In the genomic region with DNA sequence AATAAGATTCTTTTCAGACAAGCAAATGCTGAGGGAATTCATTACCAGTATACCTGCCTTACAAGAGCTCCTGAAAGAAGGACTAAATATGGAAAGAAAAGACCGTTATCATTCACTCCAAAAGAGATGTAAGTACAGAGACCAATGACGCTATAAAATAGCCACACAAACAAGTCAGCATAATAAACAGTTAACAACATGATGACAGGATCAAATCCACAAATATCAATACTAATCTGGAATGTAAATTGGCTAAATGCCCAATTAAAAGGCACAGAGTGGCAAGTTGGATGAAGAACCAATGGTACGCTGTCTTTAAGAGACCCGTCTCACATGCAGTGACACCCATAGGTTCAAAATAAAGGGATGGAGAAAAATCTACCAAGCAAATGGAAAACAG, we compare ENCODE assay signal across 24 cellular contexts.
"Had no signal": no experiment of that assay in that cellular context is flagged by ENCODE, and none has a peak within 500 bp of the region (broad histone marks: within the 10 kb centered on the region; RNA-seq: fewer than 3 reads in every experiment).

No MANE protein-coding gene starts in this region.

- DNase-seq: stimulated activated CD4-positive, alpha-beta T cell treated with anti-CD3 and anti-CD28 coated beads, Interleukin-2, amount 100 ng/mL, for 48 hours; stimulated activated CD4-positive, alpha-beta T cell treated with anti-CD3 and anti-CD28 coated beads, Interleukin-4, amount 100 ng/mL, for 1 hour; stimulated activated CD4-positive, alpha-beta T cell treated with anti-CD3 and anti-CD28 coated beads, Interleukin-4, amount 100 ng/mL, for 24 hours; stimulated activated CD4-positive, alpha-beta T cell treated with anti-CD3 and anti-CD28 coated beads, Interleukin-4, amount 100 ng/mL, for 4 hours; stimulated activated CD8-positive, alpha-beta memory T cell treated with anti-CD3 and anti-CD28 coated beads, Interleukin-4, amount 100 ng/mL, for 48 hours; stimulated activated naive B cell treated with anti-CD40 and anti-IgM and Interleukin-4, amounts not matched to agents 10 μg/mL and 1 μg/mL and 100 μg/mL, for 72 hours; stimulated activated naive CD4-positive, alpha-beta T cell; stimulated activated naive CD4-positive, alpha-beta T cell treated with Interleukin-2 at 50 U/mL for 16 hours; stimulated activated naive CD8-positive, alpha-beta T cell treated with anti-CD3 and anti-CD28 coated beads, Interleukin-15, amount 100 ng/mL, for 72 hours; stimulated activated naive CD8-positive, alpha-beta T cell treated with anti-CD3 and anti-CD28 coated beads, Interleukin-15, Interleukin-2, amounts not matched to agents 100 U/mL and 50 U/mL, for 24 hours; stomach; substantia nigra; testis; thyroid gland; tibial artery; transverse colon; upper lobe of left lung; upper lobe of right lung; uterus had no signal

- H3K9me3 ChIP-seq: testis, thoracic aorta, thyroid gland, upper lobe of right lung, uterus, vagina had no signal

- FAIRE-seq: urothelium cell line had no signal

- H3K4me1 ChIP-seq: stomach, suprapubic skin, testis, thyroid gland, tibial artery, tibial nerve, transverse colon, upper lobe of left lung, upper lobe of right lung, uterus, vagina had no signal

- H3K27me3 ChIP-seq: stomach, suprapubic skin, testis, thyroid gland, tibial artery, tibial nerve, transverse colon, upper lobe of left lung, upper lobe of right lung, uterus, vagina had no signal

- H3K4me3 ChIP-seq: stomach, suprapubic skin, testis, thoracic aorta, thyroid gland, tibial artery, tibial nerve, transverse colon, upper lobe of left lung, upper lobe of right lung, uterus, vagina had no signal

- H3K36me3 ChIP-seq: stomach, suprapubic skin, thoracic aorta, thyroid gland, tibial artery, tibial nerve, transverse colon, upper lobe of left lung, upper lobe of right lung, uterus, vagina had no signal

- H3K27ac ChIP-seq: stomach, suprapubic skin, testis, thoracic aorta, thyroid gland, tibial artery, tibial nerve, transverse colon, upper lobe of left lung, upper lobe of right lung, uterus, vagina had no signal
